2 cellular contexts compared by ENCODE assay signal in the genomic region with DNA sequence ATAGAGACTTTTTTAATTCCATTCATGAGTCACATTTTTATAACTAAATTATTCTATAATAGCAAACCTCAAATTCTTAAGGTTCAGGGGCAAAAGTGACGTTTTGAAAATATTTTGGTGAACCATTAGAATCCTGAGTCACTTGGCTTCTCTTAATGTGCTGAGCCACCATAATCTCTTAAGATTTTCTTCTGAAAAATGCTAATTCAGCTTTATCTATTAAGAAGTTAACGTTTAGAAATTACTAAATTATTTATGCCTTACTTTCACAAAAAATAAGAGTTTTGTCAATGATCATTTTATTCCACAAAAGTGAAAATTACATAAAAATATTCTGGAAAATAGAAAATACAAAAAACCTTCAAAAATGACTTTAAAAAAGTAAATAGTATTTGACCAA.
TF ChIP-seq lines count a peak whose summit lies in the region.

No MANE protein-coding gene starts in this region.

TF ChIP-seq in IMR-90, 13 proteins besides CTCF, POLR2A, EP300 and RAD21 (continued from another document):
- TF ChIP-seq, protein P1, sequence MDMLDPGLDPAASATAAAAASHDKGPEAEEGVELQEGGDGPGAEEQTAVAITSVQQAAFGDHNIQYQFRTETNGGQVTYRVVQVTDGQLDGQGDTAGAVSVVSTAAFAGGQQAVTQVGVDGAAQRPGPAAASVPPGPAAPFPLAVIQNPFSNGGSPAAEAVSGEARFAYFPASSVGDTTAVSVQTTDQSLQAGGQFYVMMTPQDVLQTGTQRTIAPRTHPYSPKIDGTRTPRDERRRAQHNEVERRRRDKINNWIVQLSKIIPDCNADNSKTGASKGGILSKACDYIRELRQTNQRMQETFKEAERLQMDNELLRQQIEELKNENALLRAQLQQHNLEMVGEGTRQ (IDR thresholded peaks at IDR 0.05; ENCODE audit: low read depth, low read length): no peak
- no peak for TF ChIP-seq CHD1 (IDR thresholded peaks at IDR 0.05; ENCODE audit: low read depth, low read length)
TF ChIP-seq in IMR-90: peak in this region for 1.

TF ChIP-seq in K562, 482 proteins besides CTCF, POLR2A, EP300 and RAD21 (continued from another document):
- TF ChIP-seq, protein P2, sequence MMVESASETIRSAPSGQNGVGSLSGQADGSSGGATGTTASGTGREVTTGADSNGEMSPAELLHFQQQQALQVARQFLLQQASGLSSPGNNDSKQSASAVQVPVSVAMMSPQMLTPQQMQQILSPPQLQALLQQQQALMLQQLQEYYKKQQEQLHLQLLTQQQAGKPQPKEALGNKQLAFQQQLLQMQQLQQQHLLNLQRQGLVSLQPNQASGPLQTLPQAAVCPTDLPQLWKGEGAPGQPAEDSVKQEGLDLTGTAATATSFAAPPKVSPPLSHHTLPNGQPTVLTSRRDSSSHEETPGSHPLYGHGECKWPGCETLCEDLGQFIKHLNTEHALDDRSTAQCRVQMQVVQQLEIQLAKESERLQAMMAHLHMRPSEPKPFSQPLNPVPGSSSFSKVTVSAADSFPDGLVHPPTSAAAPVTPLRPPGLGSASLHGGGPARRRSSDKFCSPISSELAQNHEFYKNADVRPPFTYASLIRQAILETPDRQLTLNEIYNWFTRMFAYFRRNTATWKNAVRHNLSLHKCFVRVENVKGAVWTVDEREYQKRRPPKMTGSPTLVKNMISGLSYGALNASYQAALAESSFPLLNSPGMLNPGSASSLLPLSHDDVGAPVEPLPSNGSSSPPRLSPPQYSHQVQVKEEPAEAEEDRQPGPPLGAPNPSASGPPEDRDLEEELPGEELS (CRISPR knock-in tag; IDR thresholded peaks at IDR 0.05; ENCODE audit: borderline replicate concordance): no peak
